ENCODE assay signal across 1 cellular context in the genomic region with DNA sequence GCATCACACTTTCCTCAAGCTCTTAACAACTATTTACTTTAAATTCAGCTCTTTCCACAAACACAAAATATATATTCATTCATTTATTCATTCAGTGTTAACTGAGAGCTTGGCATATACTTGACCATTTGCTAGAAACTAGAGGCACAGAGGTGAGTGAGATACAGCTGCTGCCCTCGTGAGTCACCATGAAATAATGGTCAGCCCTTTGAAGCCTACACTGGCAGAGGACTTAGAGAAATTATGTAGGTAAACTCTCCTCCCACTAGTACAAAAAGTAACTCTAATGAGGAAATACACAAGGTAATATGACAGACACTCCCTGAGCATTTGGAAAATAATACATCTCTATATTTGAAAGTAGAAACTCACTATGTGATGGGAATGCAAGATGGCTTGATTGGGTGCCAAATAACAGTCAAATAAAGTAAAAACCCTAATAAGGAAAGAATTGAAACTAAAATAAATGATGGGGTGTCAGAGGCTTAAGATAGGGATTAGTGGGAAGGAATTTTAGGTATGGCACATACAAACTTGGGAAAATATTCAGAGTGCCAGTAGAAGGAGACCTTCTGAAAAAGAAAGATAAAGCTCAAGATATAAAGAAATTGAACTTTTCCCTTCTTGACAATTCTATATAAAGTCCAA.
TF ChIP-seq lines count a peak whose summit lies in the region.

No MANE protein-coding gene starts in this region.

TF ChIP-seq in IMR-90, 13 proteins besides CTCF, POLR2A, EP300 and RAD21:
- no peak for TF ChIP-seq NFE2L2 (IDR thresholded peaks at IDR 0.05; ENCODE audit: low read depth, low read length)
- no peak for TF ChIP-seq CEBPB (IDR thresholded peaks at IDR 0.05; ENCODE audit: low read depth, low read length)
- TF ChIP-seq, protein P1, sequence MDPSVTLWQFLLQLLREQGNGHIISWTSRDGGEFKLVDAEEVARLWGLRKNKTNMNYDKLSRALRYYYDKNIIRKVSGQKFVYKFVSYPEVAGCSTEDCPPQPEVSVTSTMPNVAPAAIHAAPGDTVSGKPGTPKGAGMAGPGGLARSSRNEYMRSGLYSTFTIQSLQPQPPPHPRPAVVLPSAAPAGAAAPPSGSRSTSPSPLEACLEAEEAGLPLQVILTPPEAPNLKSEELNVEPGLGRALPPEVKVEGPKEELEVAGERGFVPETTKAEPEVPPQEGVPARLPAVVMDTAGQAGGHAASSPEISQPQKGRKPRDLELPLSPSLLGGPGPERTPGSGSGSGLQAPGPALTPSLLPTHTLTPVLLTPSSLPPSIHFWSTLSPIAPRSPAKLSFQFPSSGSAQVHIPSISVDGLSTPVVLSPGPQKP (IDR thresholded peaks at IDR 0.05; ENCODE audit: borderline replicate concordance, low read depth, low read length), result no peak
- TF ChIP-seq FOS (IDR thresholded peaks at IDR 0.05; ENCODE audit: low read depth, low read length), result no peak
- TF ChIP-seq RFX5 (IDR thresholded peaks at IDR 0.05; ENCODE audit: low read depth, low read length), result no peak
- TF ChIP-seq MAZ (IDR thresholded peaks at IDR 0.05; ENCODE audit: borderline replicate concordance, low read depth, low read length), result no peak
- TF ChIP-seq, protein P2, sequence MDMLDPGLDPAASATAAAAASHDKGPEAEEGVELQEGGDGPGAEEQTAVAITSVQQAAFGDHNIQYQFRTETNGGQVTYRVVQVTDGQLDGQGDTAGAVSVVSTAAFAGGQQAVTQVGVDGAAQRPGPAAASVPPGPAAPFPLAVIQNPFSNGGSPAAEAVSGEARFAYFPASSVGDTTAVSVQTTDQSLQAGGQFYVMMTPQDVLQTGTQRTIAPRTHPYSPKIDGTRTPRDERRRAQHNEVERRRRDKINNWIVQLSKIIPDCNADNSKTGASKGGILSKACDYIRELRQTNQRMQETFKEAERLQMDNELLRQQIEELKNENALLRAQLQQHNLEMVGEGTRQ (IDR thresholded peaks at IDR 0.05; ENCODE audit: low read depth, low read length), result no peak
- TF ChIP-seq SMC3 (IDR thresholded peaks at IDR 0.05; ENCODE audit: low read depth, low read length), result no peak
- TF ChIP-seq CHD1 (IDR thresholded peaks at IDR 0.05; ENCODE audit: low read depth, low read length), result no peak
- no peak for TF ChIP-seq MXI1 (IDR thresholded peaks at IDR 0.05; ENCODE audit: borderline replicate concordance, low read depth, low read length)
- no peak for TF ChIP-seq MAFK (IDR thresholded peaks at IDR 0.05; ENCODE audit: low read depth, low read length)
- TF ChIP-seq RCOR1 (IDR thresholded peaks at IDR 0.05; ENCODE audit: insufficient replicate concordance, low read length), result no peak
- no peak for TF ChIP-seq BHLHE40 (IDR thresholded peaks at IDR 0.05; ENCODE audit: low read depth, low read length)
